ENCODE assay signal across 17 cellular contexts in genomic region chr7:54615-55014, GRCh38.
A peak's percentile ranks its signal among the peaks of the same experiment; 100 is the strongest.
DNase-seq lines count a peak whose midpoint lies in the region; ATAC-seq and TF ChIP-seq lines count a peak whose summit lies in the region.
"Had no signal": no experiment of that assay in that cellular context is flagged by ENCODE, and none has a peak within 500 bp of the region (broad histone marks: within the 10 kb centered on the region; RNA-seq: fewer than 3 reads in every experiment).

No MANE protein-coding gene starts in this region.

- H3K27me3 ChIP-seq in right cardiac atrium (ENCODE audit: control insufficient read depth, insufficient read depth) (no peaks in the 10 kb centered on the region), upper lobe of right lung (no peaks in the 10 kb centered on the region)

- TF ChIP-seq CTCF in osteocyte (IDR thresholded peaks at IDR 0.05) = no peak
- no peak for TF ChIP-seq CTCF in upper lobe of right lung (IDR thresholded peaks at IDR 0.05)
- TF ChIP-seq CTCF in endothelial cell (IDR thresholded peaks at IDR 0.05; ENCODE audit: unreplicated experiment) = no peak

- H3K9me3 Mint-ChIP-seq in osteocyte (ENCODE audit: unreplicated experiment) (no peaks in the 10 kb centered on the region), endothelial cell (ENCODE audit: unreplicated experiment) (no peaks in the 10 kb centered on the region)
- H3K9me3 Mint-ChIP-seq: CD4-positive, alpha-beta T cell; HFFc6 had no signal

- no peaks in the 10 kb centered on the region for H3K4me1 Mint-ChIP-seq in osteocyte (ENCODE audit: unreplicated experiment)
- H3K4me1 Mint-ChIP-seq in endothelial cell (ENCODE audit: unreplicated experiment) = no peaks in the 10 kb centered on the region
- H3K4me1 Mint-ChIP-seq: B cell had no signal

- H3K36me3 ChIP-seq in upper lobe of right lung = no peaks in the 10 kb centered on the region

- H3K27ac Mint-ChIP-seq in osteocyte (ENCODE audit: unreplicated experiment) = no peak overlapping the region
- H3K27ac Mint-ChIP-seq in endothelial cell (ENCODE audit: unreplicated experiment) = no peak overlapping the region
- H3K27ac Mint-ChIP-seq: B cell; CD4-positive, alpha-beta T cell; HFFc6 had no signal

- H3K27ac ChIP-seq in right cardiac atrium (ENCODE audit: low read length) (no peak overlapping the region), upper lobe of right lung (no peak overlapping the region)

- ATAC-seq in left cardiac atrium (no peak), right cardiac atrium (no peak), upper lobe of right lung (no peak), HG02678 (IDR thresholded peaks at IDR 0.05; ENCODE audit: unreplicated experiment) (no peak)
- ATAC-seq: HepG2 had no signal

- no peak overlapping the region for H3K4me3 ChIP-seq in right cardiac atrium (ENCODE audit: low read length)
- H3K4me3 ChIP-seq in upper lobe of right lung = no peak overlapping the region

- H3K4me3 Mint-ChIP-seq in osteocyte (ENCODE audit: unreplicated experiment) (no peak overlapping the region), endothelial cell (ENCODE audit: unreplicated experiment) (no peak overlapping the region)
- H3K4me3 Mint-ChIP-seq: B cell; CD4-positive, alpha-beta T cell; HFFc6 had no signal

- 86% methylated on average over 6 of the region's 6 CpGs for WGBS in right cardiac atrium

- H3K9me3 ChIP-seq in right cardiac atrium (ENCODE audit: control insufficient read depth, low read length) = no peaks in the 10 kb centered on the region
- no peaks in the 10 kb centered on the region for H3K9me3 ChIP-seq in upper lobe of right lung

- H3K27me3 Mint-ChIP-seq in osteocyte (ENCODE audit: unreplicated experiment) = peaks cover 32% of the 10 kb centered on the region
- H3K27me3 Mint-ChIP-seq in endothelial cell (ENCODE audit: unreplicated experiment) = peaks cover 10% of the 10 kb centered on the region

- DNase-seq in left cardiac atrium = peak; percentile 3
- DNase-seq in right cardiac atrium = no peak
- peak; percentile 23 for DNase-seq in islet precursor cell
- DNase-seq in osteocyte (ENCODE audit: extremely low spot score, unreplicated experiment) = peak; percentile 67
- DNase-seq in upper lobe of right lung = peak; percentile 22
- DNase-seq in endothelial cell (ENCODE audit: low spot score) = no peak
- no peak for DNase-seq in stimulated activated CD4-positive, alpha-beta T cell treated with anti-CD3 and anti-CD28 coated beads, Interleukin-12 subunit alpha, Interleukin-12 subunit beta, amount 100 ng/mL, for 4 hours
- DNase-seq: C1 segment of cervical spinal cord; Calu3; CD4-positive, alpha-beta T cell; DMS 273 treated with DMSO at 0.1 percent for 48 hours; GOT3; HCEC 1CT; HFFc6 had no signal

- no peaks in the 10 kb centered on the region for H3K4me1 ChIP-seq in right cardiac atrium (ENCODE audit: control insufficient read depth, insufficient read depth, low read length)
- peaks cover 5% of the 10 kb centered on the region for H3K4me1 ChIP-seq in upper lobe of right lung

- H3K36me3 Mint-ChIP-seq in osteocyte (ENCODE audit: unreplicated experiment) (no peaks in the 10 kb centered on the region), endothelial cell (ENCODE audit: low read depth, unreplicated experiment) (no peaks in the 10 kb centered on the region)

- intact Hi-C loops in left cardiac atrium (cut with DNase I) (no loop called here), right cardiac atrium (cut with DNase I) (no loop called here), upper lobe of right lung (cut with DNase I) (no loop called here)

Comparison
In these comparisons a context has a peak if more than half of its experiments do, and no peak if none do; other contexts are left out.
1. DNase-seq: peak in left cardiac atrium (single experiment), islet precursor cell (single experiment), osteocyte (single experiment) and upper lobe of right lung (single experiment); none in right cardiac atrium (0 of 3), endothelial cell (single experiment) and stimulated activated CD4-positive, alpha-beta T cell treated with anti-CD3 and anti-CD28 coated beads, Interleukin-12 subunit alpha, Interleukin-12 subunit beta, amount 100 ng/mL, for 4 hours (single experiment).